In genomic region chr19:3748965-3749364, GRCh38 we compare ENCODE assay signal across 1 cellular context.
TF ChIP-seq lines count a peak whose summit lies in the region.

No MANE protein-coding gene starts in this region.

TF ChIP-seq in K562, 482 proteins besides CTCF, POLR2A, EP300 and RAD21:
- TF ChIP-seq NFIC (IDR thresholded peaks at IDR 0.05) = peak; percentile 57
- no peak for TF ChIP-seq ATF1 (CRISPR knock-in tag; IDR thresholded peaks at IDR 0.05)
- TF ChIP-seq ATF1 (tag; IDR thresholded peaks at IDR 0.05) = no peak
TF ChIP-seq in K562: peak in this region for 1.
